In the genomic region with DNA sequence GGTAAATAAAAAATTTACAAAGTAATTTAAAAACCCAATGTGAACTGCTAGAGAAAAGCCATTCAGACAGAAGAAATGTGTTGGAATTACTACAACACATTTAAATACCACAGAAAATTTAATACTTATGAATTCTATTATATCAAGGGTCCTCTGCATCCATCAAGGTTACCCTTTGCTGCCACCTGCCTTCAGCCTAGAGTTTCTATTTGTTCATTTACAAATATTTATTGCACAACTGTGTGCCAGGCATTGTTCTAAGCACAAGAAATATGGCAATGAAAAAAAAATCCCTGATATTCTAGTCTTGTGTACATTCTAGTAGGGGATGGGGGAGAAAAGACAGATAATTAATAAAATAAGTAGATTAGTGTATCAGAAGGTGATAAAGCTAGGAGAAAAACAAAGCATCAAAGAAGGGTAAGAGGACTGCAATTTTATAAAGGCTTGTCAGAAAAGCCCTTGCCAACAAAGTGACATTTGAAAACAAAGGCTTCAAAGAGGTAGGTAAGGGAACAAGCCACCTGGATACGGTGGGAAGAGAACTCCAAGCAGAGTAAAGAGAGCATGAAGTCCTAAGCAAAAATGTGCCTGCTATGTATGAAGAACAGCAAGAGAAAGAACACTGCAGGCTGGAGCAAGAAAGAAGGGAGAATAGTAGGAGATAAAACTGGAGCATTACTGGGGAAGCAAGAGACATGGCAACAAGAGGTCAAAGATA, we compare ENCODE assay signal across 12 cellular contexts. TPM values are rescaled to one million over a fixed set of nuclear protein-coding genes. Genes with fewer than 3 reads are reported as not detected.
A peak's percentile ranks its signal among the peaks of the same experiment; 100 is the strongest.
DNase-seq lines count a peak whose midpoint lies in the region; ATAC-seq and TF ChIP-seq lines count a peak whose summit lies in the region.
"Had no signal": no experiment of that assay in that cellular context is flagged by ENCODE, and none has a peak within 500 bp of the region (broad histone marks: within the 10 kb centered on the region; RNA-seq: fewer than 3 reads in every experiment).

No MANE protein-coding gene starts in this region.

- H3K9ac ChIP-seq in IMR-90 (ENCODE audit: low read depth, low read length) = no peak overlapping the region

- H4K91ac ChIP-seq in IMR-90 (ENCODE audit: insufficient read depth, low read depth, low read length) = no peak overlapping the region

- no peak overlapping the region for H2BK15ac ChIP-seq in IMR-90 (ENCODE audit: low read depth, low read length)

- H3K4me1 ChIP-seq in IMR-90 (ENCODE audit: control insufficient read depth, insufficient read depth, low read length) = no peaks in the 10 kb centered on the region
- H3K4me1 ChIP-seq: vagina had no signal

- DNase-seq in DMS53 treated with DMSO at 0.1 percent for 48 hours (lab: John Stamatoyannopoulos, UW; ENCODE audit: unreplicated experiment) (peak; percentile 18), IMR-90 (no peak), astrocyte of the spinal cord (ENCODE audit: low read depth, low spot score) (no peak), medulla oblongata (ENCODE audit: extremely low spot score) (peak; percentile 19), lower leg skin (ENCODE audit: low spot score in 2 of 2) (no peak), middle frontal gyrus (ENCODE audit: extremely low spot score, low spot score) (no peak)
- DNase-seq in stimulated activated CD4-positive, alpha-beta T cell treated with anti-CD3 and anti-CD28 coated beads, Interleukin-12 subunit alpha, Interleukin-12 subunit beta, amount 100 ng/mL, for 4 hours = no peak
- DNase-seq: mucosa of descending colon; stimulated activated CD4-positive, alpha-beta T cell treated with anti-CD3 and anti-CD28 coated beads, Interleukin-4, amount 100 ng/mL, for 1 hour had no signal

- H3K9me3 ChIP-seq in IMR-90 (ENCODE audit: control insufficient read depth, insufficient read depth, low read length) = no peaks in the 10 kb centered on the region
- H3K9me3 ChIP-seq: mucosa of descending colon, vagina had no signal

- POLR2A ChIA-PET in IMR-90 (lab: Charles Lee; ENCODE audit: unreplicated experiment) = no interaction called here

- H4K5ac ChIP-seq in IMR-90 (ENCODE audit: low read depth, low read length) = no peak overlapping the region

- WGBS in IMR-90 (ENCODE audit: extremely low coverage in 2 of 2, insufficient read length in 1 of 2), 2 experiments = 88% methylated on average over 1 of the region's 1 CpG; no CpG with 5 or more reads in 1 of the 2 experiments
- WGBS in lower leg skin, 2 donors = 84 to 85% methylated on average over 1 of the region's 1 CpG

- no peak overlapping the region for H2AK9ac ChIP-seq in IMR-90 (replicated peaks; ENCODE audit: low read depth, low read length, poor library complexity)

- CTCF ChIA-PET in IMR-90 (lab: Yijun Ruan, JAX) = no interaction called here

- no peak overlapping the region for H3K18ac ChIP-seq in IMR-90 (ENCODE audit: low read depth, low read length)

- peaks cover 2 to 11% of the 10 kb centered on the region in 2 experiments for H3K79me1 ChIP-seq in IMR-90 (ENCODE audit: low read depth in 1 of 2, low read length in 2 of 2)

- in situ Hi-C loops in IMR-90 (cut with MboI; ENCODE audit: low sequenced_read_pairs) (no loop called here), astrocyte of the spinal cord (cut with HindIII; ENCODE audit: low sequenced_read_pairs) (no loop called here)

- no peak overlapping the region for H2BK20ac ChIP-seq in IMR-90 (ENCODE audit: low read depth, low read length)

- H3K27ac ChIP-seq in IMR-90 (ENCODE audit: insufficient read depth, low read length) = no peak overlapping the region
- H3K27ac ChIP-seq: HL-60, vagina had no signal

- H2AFZ ChIP-seq in IMR-90 (replicated peaks; ENCODE audit: low read length, poor library complexity) = no peak overlapping the region

- no peak overlapping the region for H3K4me2 ChIP-seq in IMR-90 (ENCODE audit: low read depth, low read length)

- TF ChIP-seq CTCF in IMR-90 (conservative IDR thresholded peaks at IDR 0.05; ENCODE audit: low read depth, low read length) (no peak), astrocyte of the spinal cord (IDR thresholded peaks at IDR 0.05; ENCODE audit: low read depth, low read length) (peak; percentile 10), lower leg skin (IDR thresholded peaks at IDR 0.05) (no peak)

- H2BK120ac ChIP-seq in IMR-90 (ENCODE audit: low read depth, low read length) = no peak overlapping the region

- H3K56ac ChIP-seq in IMR-90 (ENCODE audit: extremely low read depth, insufficient read depth, low read length) = no peak overlapping the region

- H2AK5ac ChIP-seq in IMR-90 (ENCODE audit: low read depth, low read length) = no peak overlapping the region

- TF ChIP-seq RAD21 in IMR-90 (IDR thresholded peaks at IDR 0.05; ENCODE audit: low read length) = no peak

- peaks cover 56% of the 10 kb centered on the region for H3K36me3 ChIP-seq in IMR-90 (ENCODE audit: control insufficient read depth, insufficient read depth, low read length)

- dilution Hi-C loops in IMR-90 (cut with HindIII; ENCODE audit: low sequenced_read_pairs, unreplicated experiment) = no loop called here

- no peak overlapping the region for H2BK5ac ChIP-seq in IMR-90 (ENCODE audit: low read depth, low read length, poor library complexity, severe bottlenecking)

- no peak overlapping the region for H3K14ac ChIP-seq in IMR-90 (replicated peaks; ENCODE audit: low read depth, low read length)

- peaks cover 1% of the 10 kb centered on the region; the same call in 1 of the 2 replicates for H4K20me1 ChIP-seq in IMR-90 (ENCODE audit: insufficient read depth, low read length)

- no peak for ATAC-seq in IMR-90 (ENCODE audit: low read depth)
- ATAC-seq: mucosa of descending colon, Panc1 had no signal

- H3K27me3 ChIP-seq in IMR-90 (ENCODE audit: control insufficient read depth, insufficient read depth, low read length) = no peaks in the 10 kb centered on the region
- H3K27me3 ChIP-seq: vagina had no signal

- no peak overlapping the region for H4K8ac ChIP-seq in IMR-90 (ENCODE audit: low read depth in 2 of 2, low read length in 2 of 2)

- TF ChIP-seq POLR2A in IMR-90 (IDR thresholded peaks at IDR 0.05; ENCODE audit: low read depth, low read length) (no peak), lower leg skin (IDR thresholded peaks at IDR 0.05) (no peak)

- BruUV-seq in IMR-90 (replicated peaks; lab: Mats Ljungman, UMichigan) = no TSS peak

- no peak overlapping the region for H3K23ac ChIP-seq in IMR-90 (ENCODE audit: low read depth, low read length)

- intact Hi-C loops in IMR-90 (cut with micrococcal nuclease) = loop anchor here (10.0 kb wide), 1 partner anchor 223 kb away; no protein-coding TSS in a partner anchor
- intact Hi-C loops in lower leg skin (cut with DNase I; ENCODE audit: low total_unique reads) = no loop called here

- H3K4ac ChIP-seq in IMR-90 (ENCODE audit: low read depth, low read length) = no peak overlapping the region

- H3K4me3 ChIP-seq in IMR-90 (ENCODE audit: insufficient read depth, low read depth, low read length) (no peak overlapping the region), astrocyte of the spinal cord (ENCODE audit: low read depth, low read length) (no peak overlapping the region), lower leg skin (ENCODE audit: low read depth, poor library complexity, severe bottlenecking) (no peak overlapping the region)
- H3K4me3 ChIP-seq: mucosa of descending colon, vagina had no signal

- H3K9me1 ChIP-seq in IMR-90 (ENCODE audit: insufficient read depth, low read length) = peaks cover 3% of the 10 kb centered on the region; the same call in 1 of the 2 replicates

TF ChIP-seq in IMR-90, 13 proteins besides CTCF, POLR2A, EP300 and RAD21:
- no peak for TF ChIP-seq RFX5 (IDR thresholded peaks at IDR 0.05; ENCODE audit: low read depth, low read length)
- TF ChIP-seq CEBPB (IDR thresholded peaks at IDR 0.05; ENCODE audit: low read depth, low read length) = peak; percentile 55; the same call in 1 of the 2 replicates

RNA-seq across cellular contexts. Expression of a gene that starts 59.1 kb away (rescaled TPM):
- total RNA-seq in IMR-90 (2012; rRNA removed) = under 0.01 and 0.28 TPM in 2 replicates
- polyA plus RNA-seq in IMR-90 (2012; rRNA removed) = 0.10 TPM in 1 of 2 replicates, not detected in the other
- 0.05 TPM in 1 of 2 replicates, not detected in the other for polyA plus RNA-seq in IMR-90 (2012; cell fraction: cytosol; rRNA removed)
- 0.45 and 1.1 TPM in 2 replicates for polyA plus RNA-seq in IMR-90 (2012; cell fraction: nucleus; rRNA removed; ENCODE audit: low replicate concordance)
- not detected for total RNA-seq in lower leg skin
- total RNA-seq: mucosa of descending colon, vagina had no signal

Comparison
In these comparisons a context has a peak if more than half of its experiments do, and no peak if none do; other contexts are left out.
1. DNase-seq: peak in DMS53 treated with DMSO at 0.1 percent for 48 hours (single experiment) and medulla oblongata (single experiment); none in IMR-90 (single experiment), astrocyte of the spinal cord (single experiment), lower leg skin (0 of 2), middle frontal gyrus (single experiment) and stimulated activated CD4-positive, alpha-beta T cell treated with anti-CD3 and anti-CD28 coated beads, Interleukin-12 subunit alpha, Interleukin-12 subunit beta, amount 100 ng/mL, for 4 hours (single experiment).